Comparison of ENCODE assay signal across 8 cellular contexts in the genomic region with DNA sequence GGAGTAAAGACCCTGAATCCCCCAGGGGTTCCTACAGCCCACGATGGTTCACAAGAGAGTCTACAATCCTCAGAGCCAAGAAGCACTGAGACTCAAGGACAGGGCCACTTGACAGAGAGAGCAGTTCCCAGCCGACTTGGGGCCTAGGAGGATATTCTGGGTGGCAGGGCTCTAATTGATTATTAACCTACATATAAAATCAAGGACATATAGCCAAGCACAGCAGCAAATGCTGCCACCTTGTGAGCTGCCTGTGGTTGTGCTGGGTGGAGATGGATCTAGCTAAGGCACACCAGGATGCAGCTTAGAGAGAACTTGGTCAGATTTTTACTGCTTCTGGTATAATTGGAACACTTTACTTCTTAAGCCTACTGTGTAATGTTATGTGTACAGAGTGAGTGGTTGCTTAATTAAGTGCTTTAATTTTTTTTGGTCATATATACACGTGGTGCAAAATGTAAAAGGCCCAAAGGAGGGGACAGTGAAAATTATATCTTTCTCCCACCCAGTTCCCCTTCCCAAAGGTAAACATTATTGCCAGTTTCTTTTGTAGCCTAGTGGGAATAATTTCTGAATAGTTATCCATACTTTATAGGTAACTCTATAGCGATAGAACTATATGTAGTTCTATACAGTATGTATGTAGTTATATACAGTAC.
A peak's percentile ranks its signal among the peaks of the same experiment; 100 is the strongest.
DNase-seq lines count a peak whose midpoint lies in the region; ATAC-seq and TF ChIP-seq lines count a peak whose summit lies in the region.

No MANE protein-coding gene starts in this region.

- no peaks in the 10 kb centered on the region for H3K27me3 ChIP-seq in esophagus muscularis mucosa

- peaks cover 0 to 10% (median 5%) of the 10 kb centered on the region in 4 donors for H3K4me1 ChIP-seq in esophagus muscularis mucosa

- peak in 2 of 3 experiments; percentile 22 to 27 for TF ChIP-seq CTCF in esophagus muscularis mucosa (IDR thresholded peaks at IDR 0.05)

- no peak overlapping the region for H3K4me3 ChIP-seq in esophagus muscularis mucosa

- intact Hi-C loops in esophagus muscularis mucosa (cut with DNase I) (no loop called here), sciatic nerve (cut with DNase I) (loop anchor here (10.0 kb wide), 1 partner anchor 140 kb away; a partner anchor contains a TSS)

- no peaks in the 10 kb centered on the region for H3K9me3 ChIP-seq in esophagus muscularis mucosa

- TF ChIP-seq EP300 in esophagus muscularis mucosa (IDR thresholded peaks at IDR 0.05): no peak

- ATAC-seq in sciatic nerve (peak; percentile 53), GM21723 (IDR thresholded peaks at IDR 0.05; ENCODE audit: unreplicated experiment) (no peak)

- H3K27ac ChIP-seq in esophagus muscularis mucosa (replicated peaks in 1 of 4): peak overlapping the region in 1 of 4 donors; percentile 12

- WGBS in esophagus muscularis mucosa: 42% methylated on average over 4 of the region's 4 CpGs

- peak; percentile 44 for DNase-seq in SIG-M5 treated with dmso at 0.1 percent for 504 hours (lab: John Stamatoyannopoulos, UW; ENCODE audit: unreplicated experiment)
- DNase-seq in SIG-M5 (lab: John Stamatoyannopoulos, UW): no peak
- peak; percentile 74 for DNase-seq in LoVo (ENCODE audit: low spot score)
- DNase-seq in activated CD8-positive, alpha-beta memory T cell treated with anti-CD3 and anti-CD28 coated beads for 1 hour (ENCODE audit: extremely low read depth in 1 of 2, low read depth in 1 of 2): peak; percentile 24 to 28
- DNase-seq in esophagus muscularis mucosa (ENCODE audit: extremely low spot score): no peak
- DNase-seq in sciatic nerve (ENCODE audit: low spot score): no peak
- no peak for DNase-seq in NCI-H146 treated with DMSO at 0.1 percent for 48 hours (lab: John Stamatoyannopoulos, UW; ENCODE audit: unreplicated experiment)

- TF ChIP-seq POLR2A in esophagus muscularis mucosa (IDR thresholded peaks at IDR 0.05; ENCODE audit: low read depth): no peak

- no peaks in the 10 kb centered on the region for H3K36me3 ChIP-seq in esophagus muscularis mucosa

Comparison
In these comparisons a context has a peak if more than half of its experiments do, and no peak if none do; other contexts are left out.
1. DNase-seq: peak in SIG-M5 treated with dmso at 0.1 percent for 504 hours (single experiment), LoVo (single experiment) and activated CD8-positive, alpha-beta memory T cell treated with anti-CD3 and anti-CD28 coated beads for 1 hour (2 of 2); none in SIG-M5 (single experiment), esophagus muscularis mucosa (single experiment), sciatic nerve (single experiment) and NCI-H146 treated with DMSO at 0.1 percent for 48 hours (single experiment).